30 cellular contexts compared by ENCODE assay signal in the genomic region with DNA sequence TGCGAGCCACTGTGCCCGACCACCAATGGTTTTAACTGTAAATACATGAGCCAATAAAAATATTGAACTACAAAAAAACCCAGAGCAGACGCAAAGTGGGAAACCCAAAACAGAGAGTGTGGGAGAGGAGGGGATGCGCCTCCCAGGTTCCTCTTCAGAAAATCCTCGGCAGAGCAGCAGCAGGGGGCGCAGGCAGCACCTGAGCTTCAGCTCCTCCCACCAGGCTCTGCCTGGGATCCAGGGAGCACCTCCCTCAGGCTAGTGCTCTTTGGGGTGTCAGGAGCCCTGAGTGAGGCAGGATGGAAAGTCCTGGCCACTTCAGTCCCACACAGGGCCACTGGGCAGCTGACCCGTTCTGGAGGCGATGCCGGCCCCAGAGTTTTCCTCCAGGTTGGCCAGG.
DNase-seq lines count a peak whose midpoint lies in the region; ATAC-seq and TF ChIP-seq lines count a peak whose summit lies in the region.
"Had no signal": no experiment of that assay in that cellular context is flagged by ENCODE, and none has a peak within 500 bp of the region (broad histone marks: within the 10 kb centered on the region; RNA-seq: fewer than 3 reads in every experiment).

No MANE protein-coding gene starts in this region.

- ATAC-seq in T-helper 17 cell (no peak), aorta (ENCODE audit: low FRiP score) (no peak), body of pancreas (no peak)
- ATAC-seq: activated CD8-positive, alpha-beta T cell treated with anti-CD3 and anti-CD28 coated beads, Interleukin-2, amount 10 ng/mL, durations not matched to agents 7 days and 5 days; CD8-positive, alpha-beta T cell; esophagus mucosa; left ventricle myocardium superior; stimulated activated naive B cell treated with anti-CD40 and anti-IgM and Interleukin-4, amounts not matched to agents 10 μg/mL and 1 μg/mL and 100 μg/mL, for 72 hours had no signal

- no peak overlapping the region for H4K5ac ChIP-seq in H9 (ENCODE audit: insufficient read length, low read depth, low read length)

- no peak overlapping the region for H3K4me2 ChIP-seq in H9 (ENCODE audit: insufficient read depth, insufficient read length, low read length)
- H3K4me2 ChIP-seq: KMS-11 had no signal

- no peak overlapping the region for H2AFZ ChIP-seq in H9 (ENCODE audit: low read length)

- no peak overlapping the region for H2BK120ac ChIP-seq in H9 (ENCODE audit: low read depth, low read length, poor library complexity, severe bottlenecking)

- H3K27ac ChIP-seq in H9 (ENCODE audit: insufficient read length, low read depth, low read length): no peak overlapping the region
- no peak overlapping the region for H3K27ac ChIP-seq in aorta (ENCODE audit: low read depth in 1 of 2, low read length in 2 of 2)
- H3K27ac ChIP-seq in body of pancreas: no peak overlapping the region
- H3K27ac ChIP-seq: brain microvascular endothelial cell, KMS-11, ovary, right atrium auricular region, spleen, vagina had no signal

- no peaks in the 10 kb centered on the region for H3K9me3 ChIP-seq in Caco-2
- H3K9me3 ChIP-seq in H9 (ENCODE audit: control insufficient read depth, low read depth, low read length): no peaks in the 10 kb centered on the region
- H3K9me3 ChIP-seq in T-helper 17 cell (ENCODE audit: control insufficient read depth, low read length, poor library complexity, severe bottlenecking): no peaks in the 10 kb centered on the region
- H3K9me3 ChIP-seq in aorta (ENCODE audit: control insufficient read depth, low read length): no peaks in the 10 kb centered on the region
- H3K9me3 ChIP-seq in body of pancreas: no peaks in the 10 kb centered on the region
- H3K9me3 ChIP-seq: ovary, right atrium auricular region, spleen, vagina had no signal

- no peak for TF ChIP-seq POLR2A in body of pancreas (IDR thresholded peaks at IDR 0.05)

- H2BK15ac ChIP-seq in H9 (ENCODE audit: low read depth, low read length): no peak overlapping the region

- no peaks in the 10 kb centered on the region for H3K23me2 ChIP-seq in H9 (ENCODE audit: insufficient read length, low read depth, low read length, poor library complexity, severe bottlenecking)

- no peak overlapping the region for H3K4ac ChIP-seq in H9 (ENCODE audit: low read depth, low read length)

- no peaks in the 10 kb centered on the region for H3K9me3 Mint-ChIP-seq in Caco-2 (ENCODE audit: unreplicated experiment)
- no peaks in the 10 kb centered on the region for H3K9me3 Mint-ChIP-seq in H9
- H3K9me3 Mint-ChIP-seq: CD8-positive, alpha-beta T cell; natural killer cell treated with Interleukin-12 subunit alpha and Interleukin-12 subunit beta and Interleukin-15 and Interleukin-18, amount 100 ng/mL, for 72 hours; stimulated activated naive B cell treated with anti-CD40 and anti-IgM and Interleukin-4, amounts not matched to agents 10 μg/mL and 1 μg/mL and 100 μg/mL, for 72 hours had no signal

- CTCF ChIA-PET in Caco-2 (lab: Charles Lee): no interaction called here

- H3T11ph ChIP-seq in H9 (ENCODE audit: low read length): no peak overlapping the region

- no peak overlapping the region for H4K8ac ChIP-seq in H9 (replicated peaks; ENCODE audit: insufficient read length, low read depth, low read length)

- no peak overlapping the region for H4K91ac ChIP-seq in H9 (ENCODE audit: insufficient read length, low read depth, low read length)

- H3K36me3 ChIP-seq in Caco-2 (ENCODE audit: control insufficient read depth, insufficient read depth, low read length) (no peaks in the 10 kb centered on the region), kidney epithelial cell (ENCODE audit: control insufficient read depth, insufficient read depth, low read length) (no peaks in the 10 kb centered on the region), aorta (ENCODE audit: control insufficient read depth in 1 of 2, insufficient read depth in 2 of 2, low read length in 1 of 2) (no peaks in the 10 kb centered on the region), body of pancreas (replicated peaks in 1 of 2; ENCODE audit: insufficient read depth in 1 of 2, low read depth in 2 of 2) (no peaks in the 10 kb centered on the region)
- H3K36me3 ChIP-seq: brain microvascular endothelial cell, ovary, right atrium auricular region, spleen, vagina had no signal

- no CpG with 5 or more reads among the region's 9 CpGs for WGBS in H9 (ENCODE audit: extremely low coverage, insufficient read length, low lambda C conversion rate)
- WGBS in aorta, 2 donors: 67 to 75% methylated on average over 9 of the region's 9 CpGs
- WGBS in body of pancreas, 2 donors: 53 to 55% methylated on average over 7 to 9 of the region's 9 CpGs

- intact Hi-C loops in Caco-2 (cut with micrococcal nuclease; ENCODE audit: unreplicated experiment) (no loop called here), aorta (cut with DNase I) (no loop called here), body of pancreas (cut with DNase I) (no loop called here)

- H3K4me3 Mint-ChIP-seq in Caco-2 (ENCODE audit: unreplicated experiment): no peak overlapping the region
- H3K4me3 Mint-ChIP-seq in H9: no peak overlapping the region
- H3K4me3 Mint-ChIP-seq in T-helper 17 cell: no peak overlapping the region
- H3K4me3 Mint-ChIP-seq: activated CD8-positive, alpha-beta T cell treated with anti-CD3 and anti-CD28 coated beads, Interleukin-2, amount 10 ng/mL, durations not matched to agents 7 days and 5 days; CD8-positive, alpha-beta T cell; natural killer cell treated with Interleukin-12 subunit alpha and Interleukin-12 subunit beta and Interleukin-15 and Interleukin-18, amount 100 ng/mL, for 72 hours; stimulated activated naive B cell treated with anti-CD40 and anti-IgM and Interleukin-4, amounts not matched to agents 10 μg/mL and 1 μg/mL and 100 μg/mL, for 72 hours had no signal

- POLR2A ChIA-PET in Caco-2 (lab: Charles Lee): no interaction called here

- no peaks in the 10 kb centered on the region for H3K36me3 Mint-ChIP-seq in Caco-2 (ENCODE audit: insufficient read depth, unreplicated experiment)
- H3K36me3 Mint-ChIP-seq in H9 (ENCODE audit: insufficient read depth in 1 of 3, low read depth in 3 of 3): 0 out of 7 replicates have a peak, but pooled peaks cover 0 to 4% (median 0%) of the 10 kb centered on the region in 3 experiments
- H3K36me3 Mint-ChIP-seq in T-helper 17 cell (ENCODE audit: low read depth): no peaks in the 10 kb centered on the region
- H3K36me3 Mint-ChIP-seq: CD8-positive, alpha-beta T cell; natural killer cell treated with Interleukin-12 subunit alpha and Interleukin-12 subunit beta and Interleukin-15 and Interleukin-18, amount 100 ng/mL, for 72 hours; stimulated activated naive B cell treated with anti-CD40 and anti-IgM and Interleukin-4, amounts not matched to agents 10 μg/mL and 1 μg/mL and 100 μg/mL, for 72 hours had no signal

- no peak overlapping the region for H3K56ac ChIP-seq in H9 (ENCODE audit: insufficient read length, low read depth, low read length)

- H3K9ac ChIP-seq in H9 (ENCODE audit: extremely low read depth, insufficient read length, low read length): no peak overlapping the region
- H3K9ac ChIP-seq: KMS-11 had no signal

- DNase-seq in Caco-2 (peak in 1 of 2 experiments; percentile 49), H9 (peak; percentile 73), T-helper 17 cell (no peak), kidney epithelial cell (ENCODE audit: low read depth) (no peak), GM19238 (ENCODE audit: insufficient read length, low spot score) (no peak), aorta (no peak), body of pancreas (no peak)
- DNase-seq: activated CD8-positive, alpha-beta T cell treated with anti-CD3 and anti-CD28 coated beads, Interleukin-2, amount 10 ng/mL, durations not matched to agents 7 days and 5 days; activated gamma-delta T cell; activated T-cell treated with anti-CD3 and anti-CD28 coated beads for 4 hours; brain microvascular endothelial cell; CD8-positive, alpha-beta T cell; DMS153; effector memory CD4-positive, alpha-beta T cell; foreskin melanocyte; GF-D8; left ventricle myocardium superior; NCI-H187 treated with DMSO at 0.1 percent for 48 hours; NCI-H2227 treated with DMSO at 0.1 percent for 48 hours; NCI-H774; ovary; SHP77 treated with DMSO at 0.1 percent for 48 hours; spleen; stimulated activated CD4-positive, alpha-beta T cell treated with anti-CD3 and anti-CD28 coated beads, Interleukin-4, amount 100 ng/mL, for 1 hour; stimulated activated naive B cell treated with anti-CD40 and anti-IgM and Interleukin-4, amounts not matched to agents 10 μg/mL and 1 μg/mL and 100 μg/mL, for 72 hours had no signal

- no peaks in the 10 kb centered on the region for H3K79me2 ChIP-seq in H9 (ENCODE audit: insufficient read depth, low read length)

- H3K18ac ChIP-seq in H9 (ENCODE audit: insufficient read length, low read depth, low read length): no peak overlapping the region

- H3K14ac ChIP-seq in H9 (ENCODE audit: insufficient read depth, low read length): no peak overlapping the region

- no peaks in the 10 kb centered on the region for H3K79me1 ChIP-seq in H9 (ENCODE audit: insufficient read depth, low read depth, low read length, poor library complexity, severe bottlenecking)

- H2BK5ac ChIP-seq in H9 (ENCODE audit: insufficient read length, low read length): no peak overlapping the region

- H3K4me3 ChIP-seq in Caco-2 (ENCODE audit: low read depth, low read length): no peak overlapping the region
- no peak overlapping the region for H3K4me3 ChIP-seq in kidney epithelial cell (ENCODE audit: low read depth, low read length)
- H3K4me3 ChIP-seq in aorta (ENCODE audit: low read length in 2 of 2): no peak overlapping the region
- no peak overlapping the region for H3K4me3 ChIP-seq in body of pancreas
- H3K4me3 ChIP-seq: ovary, right atrium auricular region, spleen, vagina had no signal

- H2AK5ac ChIP-seq in H9 (ENCODE audit: insufficient read length, low read length): no peak overlapping the region

- no peak overlapping the region for H3K23ac ChIP-seq in H9 (ENCODE audit: insufficient read length, low read depth, low read length)

- H2BK12ac ChIP-seq in H9 (ENCODE audit: insufficient read length, low read depth, low read length): no peak overlapping the region

- H3K27ac Mint-ChIP-seq in Caco-2 (ENCODE audit: unreplicated experiment) (no peak overlapping the region), H9 (no peak overlapping the region), T-helper 17 cell (peak overlapping the region; percentile 9)
- H3K27ac Mint-ChIP-seq: activated CD8-positive, alpha-beta T cell treated with anti-CD3 and anti-CD28 coated beads, Interleukin-2, amount 10 ng/mL, durations not matched to agents 7 days and 5 days; CD8-positive, alpha-beta T cell; natural killer cell treated with Interleukin-12 subunit alpha and Interleukin-12 subunit beta and Interleukin-15 and Interleukin-18, amount 100 ng/mL, for 72 hours; stimulated activated naive B cell treated with anti-CD40 and anti-IgM and Interleukin-4, amounts not matched to agents 10 μg/mL and 1 μg/mL and 100 μg/mL, for 72 hours had no signal

- H3K27me3 Mint-ChIP-seq in Caco-2 (ENCODE audit: insufficient read depth, unreplicated experiment) (peaks cover 16% of the 10 kb centered on the region), H9 (ENCODE audit: low read depth) (no peaks in the 10 kb centered on the region), T-helper 17 cell (peaks cover 28% of the 10 kb centered on the region)

- H3K4me1 Mint-ChIP-seq in Caco-2 (ENCODE audit: low read depth, unreplicated experiment) (no peaks in the 10 kb centered on the region), H9 (peaks cover 19 to 20% of the 10 kb centered on the region in 2 experiments), T-helper 17 cell (no peaks in the 10 kb centered on the region)
- H3K4me1 Mint-ChIP-seq: stimulated activated naive B cell treated with anti-CD40 and anti-IgM and Interleukin-4, amounts not matched to agents 10 μg/mL and 1 μg/mL and 100 μg/mL, for 72 hours had no signal

- H3K27me3 ChIP-seq in Caco-2 (replicated peaks; ENCODE audit: control insufficient read depth, insufficient read depth, low read length): no peaks in the 10 kb centered on the region
- H3K27me3 ChIP-seq in H9 (ENCODE audit: insufficient read depth, low read length): no peaks in the 10 kb centered on the region
- peaks cover 2% of the 10 kb centered on the region for H3K27me3 ChIP-seq in kidney epithelial cell (ENCODE audit: control insufficient read depth, insufficient read depth, low read length)
- H3K27me3 ChIP-seq in aorta (ENCODE audit: control insufficient read depth in 1 of 2, insufficient read depth in 2 of 2, low read length in 1 of 2): no peaks in the 10 kb centered on the region
- H3K27me3 ChIP-seq in body of pancreas: no peaks in the 10 kb centered on the region
- H3K27me3 ChIP-seq: brain microvascular endothelial cell, ovary, right atrium auricular region, vagina had no signal

- TF ChIP-seq CTCF in Caco-2 (IDR thresholded peaks at IDR 0.05; ENCODE audit: insufficient read depth in 1 of 2, low read depth in 1 of 2, low read length in 1 of 2, severe bottlenecking in 1 of 2, unreplicated experiment in 1 of 2) (peak; percentile 18 to 53), H9 (conservative IDR thresholded peaks at IDR 0.05) (peak; percentile 47; the same call in 2 of the 3 replicates), kidney epithelial cell (IDR thresholded peaks at IDR 0.05; ENCODE audit: insufficient read depth, low read length, poor library complexity, severe bottlenecking) (peak; percentile 13), body of pancreas (IDR thresholded peaks at IDR 0.05) (no peak)

- H4K20me1 ChIP-seq in H9 (ENCODE audit: control insufficient read depth, insufficient read depth, insufficient read length): no peaks in the 10 kb centered on the region

- no peaks in the 10 kb centered on the region for H3K4me1 ChIP-seq in Caco-2
- H3K4me1 ChIP-seq in H9 (ENCODE audit: insufficient read depth, low read length): no peaks in the 10 kb centered on the region
- H3K4me1 ChIP-seq in aorta (ENCODE audit: control insufficient read depth in 1 of 2, insufficient read depth in 2 of 2, low read length in 2 of 2): no peaks in the 10 kb centered on the region
- H3K4me1 ChIP-seq in body of pancreas: no peaks in the 10 kb centered on the region
- H3K4me1 ChIP-seq: right atrium auricular region, spleen, vagina had no signal

- H2BK20ac ChIP-seq in H9 (ENCODE audit: low read depth, low read length, poor library complexity, severe bottlenecking): no peak overlapping the region

- no TSS peak for BruUV-seq in Caco-2 (replicated peaks; lab: Mats Ljungman, UMichigan)

Comparison
In these comparisons a context has a peak if more than half of its experiments do, and no peak if none do; other contexts are left out.
1. CTCF ChIP-seq: peak in Caco-2 (2 of 2), H9 (single experiment) and kidney epithelial cell (single experiment); none in body of pancreas (0 of 7).